ENCODE assay signal across 8 cellular contexts in the genomic region with DNA sequence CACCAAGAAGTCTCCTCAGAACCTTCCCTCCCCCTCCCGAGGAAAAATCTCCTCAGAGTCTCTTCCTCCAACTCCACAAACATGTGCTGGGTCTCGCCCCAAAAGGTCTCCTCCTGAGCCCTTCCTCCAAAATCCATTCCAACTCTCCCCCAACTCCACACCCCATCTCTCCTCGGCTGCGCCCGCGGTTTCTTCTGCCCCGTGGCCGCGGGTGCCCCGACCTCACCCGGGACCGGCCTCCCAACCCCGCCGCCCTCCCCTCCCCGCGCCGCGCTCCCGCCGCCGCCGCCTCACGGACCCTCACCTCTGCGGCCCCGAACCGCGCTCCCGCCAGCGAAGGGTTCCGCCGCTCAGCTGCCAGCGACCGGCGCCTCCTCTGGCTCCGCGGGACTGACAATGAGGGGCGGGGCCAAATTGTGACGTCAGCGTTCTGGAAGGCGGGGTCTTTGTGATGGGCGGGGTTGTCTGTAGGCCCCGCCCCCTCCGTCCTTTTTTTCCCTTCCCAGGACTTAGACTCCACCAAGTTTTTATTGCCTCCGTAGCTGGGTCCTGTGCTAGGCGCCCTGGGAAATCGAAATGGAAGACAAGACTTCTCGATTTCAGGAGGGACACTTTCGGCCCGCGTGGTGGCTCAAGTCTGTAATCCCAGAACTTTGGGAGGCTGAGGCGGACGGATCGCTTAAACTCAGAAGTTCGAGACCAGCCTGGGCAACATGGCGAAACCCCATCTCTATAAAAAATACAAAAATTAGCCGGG. TPM values are rescaled to one million over a fixed set of nuclear protein-coding genes. Genes with fewer than 3 reads are reported as not detected.
DNase-seq lines count a peak whose midpoint lies in the region; TF ChIP-seq lines count a peak whose summit lies in the region.

A gene (minus strand): TSS at position 395 of the 757 bp plus-strand sequence.

- TF ChIP-seq POLR2A in GM19193 (IDR thresholded peaks at IDR 0.05; ENCODE audit: extremely low read depth, insufficient read depth, insufficient read length) = peak; percentile 87

- no peaks in the 10 kb centered on the region for H3K9me3 ChIP-seq in mononuclear cell (ENCODE audit: low read depth, low read length)

- H3K4me3 ChIP-seq in mononuclear cell (ENCODE audit: low read length) = peak within 1 kb of the TSS; percentile 72

- H3K4me1 ChIP-seq in mononuclear cell (ENCODE audit: insufficient read depth, low read length) = peaks cover 25% of the 10 kb centered on the region

- H3K27me3 ChIP-seq in mononuclear cell (ENCODE audit: insufficient read depth, low read length) = no peaks in the 10 kb centered on the region

- DNase-seq in AG08396 (ENCODE audit: low spot score) (peak; percentile 94), HUDEP-2 (lab: John Stamatoyannopoulos, UW; ENCODE audit: unreplicated experiment in 76 of 76) (peak in 63 of 76 experiments; percentile 13 to 78 (median 57)), OCI-M2 (lab: John Stamatoyannopoulos, UW; ENCODE audit: unreplicated experiment) (peak; percentile 68), activated T-cell treated with anti-CD3 and anti-CD28 coated beads for 48 hours (ENCODE audit: low read depth) (peak; percentile 76), epidermal melanocyte (ENCODE audit: insufficient read length, low spot score) (peak; percentile 73)
- DNase-seq in stimulated activated CD8-positive, alpha-beta memory T cell treated with anti-CD3 and anti-CD28 coated beads, Interleukin-2, amount 100 ng/mL, for 48 hours (ENCODE audit: low read depth in 2 of 2) = peak; percentile 74 to 78

RNA-seq across cellular contexts. Expression of the gene that starts here (rescaled TPM):
- 20.1 TPM for total RNA-seq in mononuclear cell

Comparison
In these comparisons a context has a peak if more than half of its experiments do, and no peak if none do; other contexts are left out.
1. Peak in every context shown above with its lines: DNase-seq and H3K4me3 ChIP-seq.